In the genomic region with DNA sequence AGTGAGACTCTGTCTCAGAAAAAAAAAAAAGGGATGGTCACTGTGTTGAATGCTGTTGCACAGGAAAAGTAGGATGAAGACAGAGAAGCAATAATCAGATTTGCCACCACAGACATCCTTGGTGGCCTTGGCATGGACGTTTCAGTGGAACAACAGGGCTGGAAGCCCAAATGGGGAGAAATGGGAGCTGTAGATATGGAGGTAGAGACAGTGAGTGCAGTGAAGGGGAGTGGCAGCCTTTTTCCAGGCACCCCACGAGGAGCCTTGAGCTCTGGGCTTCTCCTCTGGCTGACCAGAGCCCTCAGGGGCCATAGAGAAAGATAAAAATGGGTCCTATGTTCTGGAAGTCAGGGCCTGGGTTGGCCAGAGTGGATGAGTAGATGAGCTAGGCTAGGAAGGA, we compare ENCODE assay signal across 20 cellular contexts.
"Had no signal": no experiment of that assay in that cellular context is flagged by ENCODE, and none has a peak within 500 bp of the region (broad histone marks: within the 10 kb centered on the region; RNA-seq: fewer than 3 reads in every experiment).

No MANE protein-coding gene starts in this region.

- H3K36me3 ChIP-seq: lower lobe of right lung, neutrophil, pancreas, spleen, thoracic aorta had no signal

- DNase-seq: activated gamma-delta T cell treated with Interleukin-2 at 50 U/mL for 16 hours; activated naive CD8-positive, alpha-beta T cell treated with anti-CD3 and anti-CD28 coated beads for 36 hours; body of pancreas; foreskin melanocyte; glutamatergic neuron; hippocampal formation; left colon; lower lobe of right lung; spleen; stimulated activated CD4-positive, alpha-beta T cell treated with anti-CD3 and anti-CD28 coated beads, Interleukin-4, amount 100 ng/mL, for 4 hours; stimulated activated naive B cell treated with anti-CD40 and anti-IgM and Interleukin-4, amounts not matched to agents 10 μg/mL and 1 μg/mL and 100 μg/mL, for 72 hours; T1000 had no signal

- H3K27me3 Mint-ChIP-seq: activated naive CD8-positive, alpha-beta T cell treated with anti-CD3 and anti-CD28 coated beads for 36 hours; natural killer cell treated with Interleukin-12 subunit alpha and Interleukin-12 subunit beta and Interleukin-15 and Interleukin-18, amount 100 ng/mL, for 72 hours had no signal

- H3K4me1 ChIP-seq: pancreas had no signal

- H3K27me3 ChIP-seq: body of pancreas, dorsolateral prefrontal cortex, pancreas, spleen had no signal

- H3K4me3 Mint-ChIP-seq: activated naive CD8-positive, alpha-beta T cell treated with anti-CD3 and anti-CD28 coated beads for 36 hours; mesothelial cell of epicardium; natural killer cell treated with Interleukin-12 subunit alpha and Interleukin-12 subunit beta and Interleukin-15 and Interleukin-18, amount 100 ng/mL, for 72 hours; stimulated activated naive B cell treated with anti-CD40 and anti-IgM and Interleukin-4, amounts not matched to agents 10 μg/mL and 1 μg/mL and 100 μg/mL, for 72 hours had no signal

- ATAC-seq: activated CD4-positive, CD25-positive, alpha-beta regulatory T cell treated with anti-CD3 and anti-CD28 coated beads, Interleukin-2, amount 50 U/mL, for 24 hours; body of pancreas; left colon; natural killer cell treated with Interleukin-12 subunit alpha and Interleukin-12 subunit beta and Interleukin-15 and Interleukin-18, amount 100 ng/mL, for 72 hours; pancreas; stimulated activated naive B cell treated with anti-CD40 and anti-IgM and Interleukin-4, amounts not matched to agents 10 μg/mL and 1 μg/mL and 100 μg/mL, for 72 hours had no signal

- H3K4me3 ChIP-seq: body of pancreas, dorsolateral prefrontal cortex, lower lobe of right lung, pancreas, SK-N-MC, spleen, thoracic aorta had no signal

- H3K9me3 ChIP-seq: body of pancreas, lower lobe of right lung, neutrophil, pancreas, spleen, thoracic aorta had no signal

- H3K27ac ChIP-seq: body of pancreas, dorsolateral prefrontal cortex, lower lobe of right lung, neutrophil, pancreas, SK-N-MC, spleen, thoracic aorta had no signal

- H3K4me1 Mint-ChIP-seq: mesothelial cell of epicardium had no signal

- H3K9me3 Mint-ChIP-seq: activated naive CD8-positive, alpha-beta T cell treated with anti-CD3 and anti-CD28 coated beads for 36 hours; mesothelial cell of epicardium; natural killer cell treated with Interleukin-12 subunit alpha and Interleukin-12 subunit beta and Interleukin-15 and Interleukin-18, amount 100 ng/mL, for 72 hours; stimulated activated naive B cell treated with anti-CD40 and anti-IgM and Interleukin-4, amounts not matched to agents 10 μg/mL and 1 μg/mL and 100 μg/mL, for 72 hours had no signal

- H3K36me3 Mint-ChIP-seq: activated naive CD8-positive, alpha-beta T cell treated with anti-CD3 and anti-CD28 coated beads for 36 hours; mesothelial cell of epicardium; natural killer cell treated with Interleukin-12 subunit alpha and Interleukin-12 subunit beta and Interleukin-15 and Interleukin-18, amount 100 ng/mL, for 72 hours; stimulated activated naive B cell treated with anti-CD40 and anti-IgM and Interleukin-4, amounts not matched to agents 10 μg/mL and 1 μg/mL and 100 μg/mL, for 72 hours had no signal

- H3K27ac Mint-ChIP-seq: activated naive CD8-positive, alpha-beta T cell treated with anti-CD3 and anti-CD28 coated beads for 36 hours; mesothelial cell of epicardium; natural killer cell treated with Interleukin-12 subunit alpha and Interleukin-12 subunit beta and Interleukin-15 and Interleukin-18, amount 100 ng/mL, for 72 hours; stimulated activated naive B cell treated with anti-CD40 and anti-IgM and Interleukin-4, amounts not matched to agents 10 μg/mL and 1 μg/mL and 100 μg/mL, for 72 hours had no signal
